In genomic region chr11:45105233-45105992, GRCh38 we compare ENCODE assay signal across 8 cellular contexts. TPM values are rescaled to one million over a fixed set of nuclear protein-coding genes. Genes with fewer than 3 reads are reported as not detected.
A peak's percentile ranks its signal among the peaks of the same experiment; 100 is the strongest.
DNase-seq lines count a peak whose midpoint lies in the region; ATAC-seq lines count a peak whose summit lies in the region.

No MANE protein-coding gene starts in this region.

- H3K4me1 ChIP-seq in CD4-positive, CD25-positive, alpha-beta regulatory T cell (ENCODE audit: control insufficient read depth, insufficient read depth, low read length, poor library complexity, severe bottlenecking), result peaks cover 14% of the 10 kb centered on the region

- peak in 1 of 2 donors; percentile 33 for ATAC-seq in CD4-positive, CD25-positive, alpha-beta regulatory T cell (ENCODE audit: low read depth in 2 of 2)
- ATAC-seq in activated CD4-positive, CD25-positive, alpha-beta regulatory T cell treated with anti-CD3 and anti-CD28 coated beads, Interleukin-2, amount 50 U/mL, for 24 hours, result peak; percentile 17 to 27
- ATAC-seq in central memory CD8-positive, alpha-beta T cell (replicated peaks; ENCODE audit: extremely low read depth, poor library complexity, severe bottlenecking), result peak; percentile 16
- peak; percentile 89 for ATAC-seq in left lobe of liver
- ATAC-seq in GM19463 (IDR thresholded peaks at IDR 0.05; ENCODE audit: unreplicated experiment), result no peak

- H3K27me3 ChIP-seq in CD4-positive, CD25-positive, alpha-beta regulatory T cell (ENCODE audit: control insufficient read depth, insufficient read depth, low read length), result no peaks in the 10 kb centered on the region
- no peaks in the 10 kb centered on the region; the same call in 1 of the 2 replicates for H3K27me3 ChIP-seq in H7 (ENCODE audit: control insufficient read depth, insufficient read depth, low read length)

- peak; percentile 31 to 53 (median 50) for DNase-seq in CD4-positive, CD25-positive, alpha-beta regulatory T cell
- DNase-seq in H7 (peak; percentile 94), NCI-H2196 (lab: John Stamatoyannopoulos, UW; ENCODE audit: unreplicated experiment) (peak; percentile 82), left lobe of liver (ENCODE audit: low spot score) (peak; percentile 66)
- DNase-seq in central memory CD8-positive, alpha-beta T cell (ENCODE audit: low spot score in 2 of 2), result peak; percentile 47 to 57
- DNase-seq in stimulated activated CD4-positive, alpha-beta T cell treated with anti-CD3 and anti-CD28 coated beads, Interleukin-4, amount 100 ng/mL, for 48 hours (ENCODE audit: low read depth in 2 of 2), result peak; percentile 48 to 49

- H3K4me3 ChIP-seq in CD4-positive, CD25-positive, alpha-beta regulatory T cell (ENCODE audit: low read depth, low read length), result no peak overlapping the region
- H3K4me3 ChIP-seq in H7 (ENCODE audit: insufficient read depth, low read depth, low read length), result no peak overlapping the region

- H3K27ac ChIP-seq in CD4-positive, CD25-positive, alpha-beta regulatory T cell (ENCODE audit: insufficient read depth, low read length, poor library complexity, severe bottlenecking), result no peak overlapping the region

- H3K9me3 ChIP-seq in CD4-positive, CD25-positive, alpha-beta regulatory T cell (ENCODE audit: control insufficient read depth in 2 of 2, low read length in 2 of 2), result no peaks in the 10 kb centered on the region

- H3K9me3 Mint-ChIP-seq in CD4-positive, CD25-positive, alpha-beta regulatory T cell, result no peaks in the 10 kb centered on the region
- no peaks in the 10 kb centered on the region for H3K9me3 Mint-ChIP-seq in central memory CD8-positive, alpha-beta T cell

- peaks cover 5% of the 10 kb centered on the region for H3K27me3 Mint-ChIP-seq in CD4-positive, CD25-positive, alpha-beta regulatory T cell
- peaks cover 15% of the 10 kb centered on the region for H3K27me3 Mint-ChIP-seq in central memory CD8-positive, alpha-beta T cell

- no peaks in the 10 kb centered on the region for H3K36me3 Mint-ChIP-seq in CD4-positive, CD25-positive, alpha-beta regulatory T cell
- no peaks in the 10 kb centered on the region for H3K36me3 Mint-ChIP-seq in central memory CD8-positive, alpha-beta T cell (ENCODE audit: insufficient read depth)

- H3K27ac Mint-ChIP-seq in CD4-positive, CD25-positive, alpha-beta regulatory T cell, result no peak overlapping the region
- H3K27ac Mint-ChIP-seq in central memory CD8-positive, alpha-beta T cell (ENCODE audit: low read depth), result no peak overlapping the region

- H3K36me3 ChIP-seq in CD4-positive, CD25-positive, alpha-beta regulatory T cell (ENCODE audit: control insufficient read depth, insufficient read depth, low read length), result no peaks in the 10 kb centered on the region
- H3K36me3 ChIP-seq in H7 (replicated peaks; ENCODE audit: control insufficient read depth, insufficient read depth, low read length), result no peaks in the 10 kb centered on the region

- no peak overlapping the region for H3K4me3 Mint-ChIP-seq in CD4-positive, CD25-positive, alpha-beta regulatory T cell
- no peak overlapping the region for H3K4me3 Mint-ChIP-seq in central memory CD8-positive, alpha-beta T cell

- peaks cover 5 to 22% (median 14%) of the 10 kb centered on the region in 4 donors for H3K4me1 Mint-ChIP-seq in CD4-positive, CD25-positive, alpha-beta regulatory T cell
- peaks cover 25% of the 10 kb centered on the region for H3K4me1 Mint-ChIP-seq in central memory CD8-positive, alpha-beta T cell

RNA-seq across cellular contexts. Expression of gene PRDM11, which starts 41.0 kb away (rescaled TPM):
- 9.0 TPM for total RNA-seq in CD4-positive, CD25-positive, alpha-beta regulatory T cell
- polyA plus RNA-seq in CD4-positive, CD25-positive, alpha-beta regulatory T cell, result under 1 TPM; 0.37 to 0.97 (median 0.51) TPM
- total RNA-seq in H7 (2014; rRNA removed; shearing (Covaris generic)), result 2.0 and 2.6 TPM in 2 replicates
- 3.5 TPM for total RNA-seq in left lobe of liver
